ENCODE assay signal across 22 cellular contexts in genomic region chr5:155919125-155919524, GRCh38.
"Had no signal": no experiment of that assay in that cellular context is flagged by ENCODE, and none has a peak within 500 bp of the region (broad histone marks: within the 10 kb centered on the region; RNA-seq: fewer than 3 reads in every experiment).

No MANE protein-coding gene starts in this region.

- H3K27ac ChIP-seq: HL-60, KMS-11, SJSA1, SK-N-MC had no signal

- H3K9ac ChIP-seq: KMS-11 had no signal

- H3K9me3 ChIP-seq: SJSA1 had no signal

- H3K4me1 ChIP-seq: SJSA1 had no signal

- H3K4me3 ChIP-seq: K562, SJSA1, SK-N-MC had no signal

- ATAC-seq: K562 had no signal

- H3K4me2 ChIP-seq: KMS-11 had no signal

- DNase-seq: Kasumi-1, MM.1S, NCI-H1092 treated with DMSO at 0.1 percent for 48 hours, NCI-H1436, NCI-H187, NCI-H2029, NCI-H2081 treated with DMSO at 0.1 percent for 48 hours, NCI-H2227 treated with DMSO at 0.1 percent for 48 hours, NCI-H510A, NCI-H524 treated with DMSO at 0.1 percent for 48 hours, NCI-H69, NCI-H774, Right ventricle myocardium superior, RPMI8226, SIG-M5 had no signal

- H3K27me3 ChIP-seq: SJSA1 had no signal

- H3K36me3 ChIP-seq: SJSA1 had no signal

- FAIRE-seq: HTR-8/SVneo, K562, RCC 7860 had no signal
